Comparison of ENCODE assay signal across 1 cellular context in the genomic region with DNA sequence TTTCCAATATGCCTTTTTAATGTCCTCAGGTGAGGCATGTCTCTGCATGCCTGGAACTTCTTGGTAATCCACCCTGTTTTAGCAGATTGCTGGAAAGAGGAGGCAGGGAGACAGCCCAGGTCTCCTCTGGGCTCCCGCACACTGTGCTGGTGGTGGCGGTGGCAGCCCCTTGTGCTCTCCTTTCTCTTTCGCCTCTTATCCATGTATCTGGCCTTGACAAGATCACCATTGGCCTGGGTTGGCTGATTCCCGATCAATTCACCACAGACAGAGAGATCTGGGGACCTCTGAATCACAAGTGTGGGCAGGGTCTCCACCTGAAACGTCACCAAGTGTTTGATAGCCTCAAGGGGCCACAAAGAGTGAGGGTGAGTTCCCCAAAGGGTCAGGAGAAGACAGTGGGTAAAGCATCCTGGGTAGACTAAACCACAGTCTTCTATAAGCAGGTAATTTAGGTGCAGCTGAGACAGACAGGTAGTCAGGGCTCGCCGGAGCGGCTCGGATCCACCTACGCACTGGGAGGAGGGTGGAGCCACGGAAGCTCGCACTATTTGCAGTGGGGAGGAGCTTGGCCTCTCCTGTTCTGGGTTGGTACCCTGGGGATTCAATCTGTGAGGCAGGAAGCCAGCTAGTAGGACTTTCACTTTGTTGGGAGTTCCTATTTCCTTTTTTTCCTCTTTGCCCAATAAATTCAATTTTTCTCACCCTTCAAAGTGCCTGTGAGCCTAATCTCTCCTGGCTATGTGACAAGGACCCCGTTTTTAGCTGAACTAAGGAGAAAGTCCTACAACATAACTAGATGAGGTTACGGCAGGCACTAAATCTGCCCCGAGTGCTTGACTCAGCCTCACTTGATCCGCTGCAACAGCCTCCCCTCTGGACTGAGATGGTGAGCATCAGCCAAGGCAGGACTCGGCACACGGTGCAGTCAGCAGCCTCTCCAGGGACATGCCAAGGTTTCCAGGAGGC.
A peak's percentile ranks its signal among the peaks of the same experiment; 100 is the strongest.
TF ChIP-seq lines count a peak whose summit lies in the region.

No MANE protein-coding gene starts in this region.

TF ChIP-seq in HepG2, 621 proteins besides CTCF, POLR2A, EP300 and RAD21 (continued from another document and continues in another):
- TF ChIP-seq, protein P1, sequence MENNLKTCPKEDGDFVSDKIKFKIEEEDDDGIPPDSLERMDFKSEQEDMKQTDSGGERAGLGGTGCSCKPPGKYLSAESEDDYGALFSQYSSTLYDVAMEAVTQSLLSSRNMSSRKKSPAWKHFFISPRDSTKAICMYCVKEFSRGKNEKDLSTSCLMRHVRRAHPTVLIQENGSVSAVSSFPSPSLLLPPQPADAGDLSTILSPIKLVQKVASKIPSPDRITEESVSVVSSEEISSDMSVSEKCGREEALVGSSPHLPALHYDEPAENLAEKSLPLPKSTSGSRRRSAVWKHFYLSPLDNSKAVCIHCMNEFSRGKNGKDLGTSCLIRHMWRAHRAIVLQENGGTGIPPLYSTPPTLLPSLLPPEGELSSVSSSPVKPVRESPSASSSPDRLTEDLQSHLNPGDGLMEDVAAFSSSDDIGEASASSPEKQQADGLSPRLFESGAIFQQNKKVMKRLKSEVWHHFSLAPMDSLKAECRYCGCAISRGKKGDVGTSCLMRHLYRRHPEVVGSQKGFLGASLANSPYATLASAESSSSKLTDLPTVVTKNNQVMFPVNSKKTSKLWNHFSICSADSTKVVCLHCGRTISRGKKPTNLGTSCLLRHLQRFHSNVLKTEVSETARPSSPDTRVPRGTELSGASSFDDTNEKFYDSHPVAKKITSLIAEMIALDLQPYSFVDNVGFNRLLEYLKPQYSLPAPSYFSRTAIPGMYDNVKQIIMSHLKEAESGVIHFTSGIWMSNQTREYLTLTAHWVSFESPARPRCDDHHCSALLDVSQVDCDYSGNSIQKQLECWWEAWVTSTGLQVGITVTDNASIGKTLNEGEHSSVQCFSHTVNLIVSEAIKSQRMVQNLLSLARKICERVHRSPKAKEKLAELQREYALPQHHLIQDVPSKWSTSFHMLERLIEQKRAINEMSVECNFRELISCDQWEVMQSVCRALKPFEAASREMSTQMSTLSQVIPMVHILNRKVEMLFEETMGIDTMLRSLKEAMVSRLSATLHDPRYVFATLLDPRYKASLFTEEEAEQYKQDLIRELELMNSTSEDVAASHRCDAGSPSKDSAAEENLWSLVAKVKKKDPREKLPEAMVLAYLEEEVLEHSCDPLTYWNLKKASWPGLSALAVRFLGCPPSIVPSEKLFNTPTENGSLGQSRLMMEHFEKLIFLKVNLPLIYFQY (CRISPR knock-in tag; IDR thresholded peaks at IDR 0.05; ENCODE audit: borderline replicate concordance), result no peak
- TF ChIP-seq ZMYM4 (CRISPR knock-in tag; IDR thresholded peaks at IDR 0.05) (no peak), JDP2 (CRISPR knock-in tag; IDR thresholded peaks at IDR 0.05; ENCODE audit: borderline replicate concordance) (no peak), NFYB (CRISPR knock-in tag; IDR thresholded peaks at IDR 0.05) (peak; percentile 61), KDM6A (CRISPR knock-in tag; IDR thresholded peaks at IDR 0.05; ENCODE audit: low read depth) (no peak), CREB1 (IDR thresholded peaks at IDR 0.05) (0 out of 2 replicates have a peak, but pooled peaks have one; percentile 2), CREB1 (CRISPR knock-in tag; IDR thresholded peaks at IDR 0.05) (no peak), ZNF883 (CRISPR knock-in tag; IDR thresholded peaks at IDR 0.05; ENCODE audit: not compliant biosample characterization) (peak; percentile 37), ZNF235 (CRISPR knock-in tag; IDR thresholded peaks at IDR 0.05; ENCODE audit: borderline replicate concordance) (no peak), TGIF2 (CRISPR knock-in tag; IDR thresholded peaks at IDR 0.05) (no peak), ZNF746 (CRISPR knock-in tag; IDR thresholded peaks at IDR 0.05) (no peak), SRF (IDR thresholded peaks at IDR 0.05; ENCODE audit: low read depth, low read length) (no peak), TARDBP (CRISPR knock-in tag; IDR thresholded peaks at IDR 0.05) (no peak), ZNF180 (CRISPR knock-in tag; IDR thresholded peaks at IDR 0.05; ENCODE audit: borderline replicate concordance, low read depth) (no peak), MTF1 (CRISPR knock-in tag; IDR thresholded peaks at IDR 0.05) (no peak), TCF12 (IDR thresholded peaks at IDR 0.05) (no peak), TCF12 (CRISPR knock-in tag; IDR thresholded peaks at IDR 0.05) (no peak), SAP130 (CRISPR knock-in tag; IDR thresholded peaks at IDR 0.05; ENCODE audit: low read depth) (peak; percentile 36), ZNF431 (CRISPR knock-in tag; IDR thresholded peaks at IDR 0.05; ENCODE audit: borderline replicate concordance, low read depth) (no peak), SP4 (CRISPR knock-in tag; IDR thresholded peaks at IDR 0.05) (peak; percentile 29; the same call in 1 of the 2 replicates), ZNF10 (CRISPR knock-in tag; IDR thresholded peaks at IDR 0.05; ENCODE audit: borderline replicate concordance, low read depth) (no peak), CBX5 (CRISPR knock-in tag; IDR thresholded peaks at IDR 0.05; ENCODE audit: borderline replicate concordance) (no peak; the same call in 1 of the 2 replicates), TEAD2 (CRISPR knock-in tag; IDR thresholded peaks at IDR 0.05) (no peak), ZBTB7B (CRISPR knock-in tag; IDR thresholded peaks at IDR 0.05) (no peak), CAMTA2 (CRISPR knock-in tag; IDR thresholded peaks at IDR 0.05; ENCODE audit: borderline replicate concordance) (0 out of 2 replicates have a peak, but pooled peaks have one; percentile 42), HMGA1 (CRISPR knock-in tag; conservative IDR thresholded peaks at IDR 0.05) (no peak), ZNF781 (CRISPR knock-in tag; IDR thresholded peaks at IDR 0.05; ENCODE audit: borderline replicate concordance, not compliant biosample characterization) (no peak)
- TF ChIP-seq, protein P2, sequence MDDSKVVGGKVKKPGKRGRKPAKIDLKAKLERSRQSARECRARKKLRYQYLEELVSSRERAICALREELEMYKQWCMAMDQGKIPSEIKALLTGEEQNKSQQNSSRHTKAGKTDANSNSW (CRISPR knock-in tag; IDR thresholded peaks at IDR 0.05; ENCODE audit: borderline replicate concordance), result peak; percentile 69; the same call in 1 of the 2 replicates
- TF ChIP-seq, protein P3, sequence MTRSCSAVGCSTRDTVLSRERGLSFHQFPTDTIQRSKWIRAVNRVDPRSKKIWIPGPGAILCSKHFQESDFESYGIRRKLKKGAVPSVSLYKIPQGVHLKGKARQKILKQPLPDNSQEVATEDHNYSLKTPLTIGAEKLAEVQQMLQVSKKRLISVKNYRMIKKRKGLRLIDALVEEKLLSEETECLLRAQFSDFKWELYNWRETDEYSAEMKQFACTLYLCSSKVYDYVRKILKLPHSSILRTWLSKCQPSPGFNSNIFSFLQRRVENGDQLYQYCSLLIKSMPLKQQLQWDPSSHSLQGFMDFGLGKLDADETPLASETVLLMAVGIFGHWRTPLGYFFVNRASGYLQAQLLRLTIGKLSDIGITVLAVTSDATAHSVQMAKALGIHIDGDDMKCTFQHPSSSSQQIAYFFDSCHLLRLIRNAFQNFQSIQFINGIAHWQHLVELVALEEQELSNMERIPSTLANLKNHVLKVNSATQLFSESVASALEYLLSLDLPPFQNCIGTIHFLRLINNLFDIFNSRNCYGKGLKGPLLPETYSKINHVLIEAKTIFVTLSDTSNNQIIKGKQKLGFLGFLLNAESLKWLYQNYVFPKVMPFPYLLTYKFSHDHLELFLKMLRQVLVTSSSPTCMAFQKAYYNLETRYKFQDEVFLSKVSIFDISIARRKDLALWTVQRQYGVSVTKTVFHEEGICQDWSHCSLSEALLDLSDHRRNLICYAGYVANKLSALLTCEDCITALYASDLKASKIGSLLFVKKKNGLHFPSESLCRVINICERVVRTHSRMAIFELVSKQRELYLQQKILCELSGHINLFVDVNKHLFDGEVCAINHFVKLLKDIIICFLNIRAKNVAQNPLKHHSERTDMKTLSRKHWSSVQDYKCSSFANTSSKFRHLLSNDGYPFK (CRISPR knock-in tag; IDR thresholded peaks at IDR 0.05; ENCODE audit: borderline replicate concordance), result 0 out of 2 replicates have a peak, but pooled peaks have one; percentile 12
- TF ChIP-seq, protein P4, sequence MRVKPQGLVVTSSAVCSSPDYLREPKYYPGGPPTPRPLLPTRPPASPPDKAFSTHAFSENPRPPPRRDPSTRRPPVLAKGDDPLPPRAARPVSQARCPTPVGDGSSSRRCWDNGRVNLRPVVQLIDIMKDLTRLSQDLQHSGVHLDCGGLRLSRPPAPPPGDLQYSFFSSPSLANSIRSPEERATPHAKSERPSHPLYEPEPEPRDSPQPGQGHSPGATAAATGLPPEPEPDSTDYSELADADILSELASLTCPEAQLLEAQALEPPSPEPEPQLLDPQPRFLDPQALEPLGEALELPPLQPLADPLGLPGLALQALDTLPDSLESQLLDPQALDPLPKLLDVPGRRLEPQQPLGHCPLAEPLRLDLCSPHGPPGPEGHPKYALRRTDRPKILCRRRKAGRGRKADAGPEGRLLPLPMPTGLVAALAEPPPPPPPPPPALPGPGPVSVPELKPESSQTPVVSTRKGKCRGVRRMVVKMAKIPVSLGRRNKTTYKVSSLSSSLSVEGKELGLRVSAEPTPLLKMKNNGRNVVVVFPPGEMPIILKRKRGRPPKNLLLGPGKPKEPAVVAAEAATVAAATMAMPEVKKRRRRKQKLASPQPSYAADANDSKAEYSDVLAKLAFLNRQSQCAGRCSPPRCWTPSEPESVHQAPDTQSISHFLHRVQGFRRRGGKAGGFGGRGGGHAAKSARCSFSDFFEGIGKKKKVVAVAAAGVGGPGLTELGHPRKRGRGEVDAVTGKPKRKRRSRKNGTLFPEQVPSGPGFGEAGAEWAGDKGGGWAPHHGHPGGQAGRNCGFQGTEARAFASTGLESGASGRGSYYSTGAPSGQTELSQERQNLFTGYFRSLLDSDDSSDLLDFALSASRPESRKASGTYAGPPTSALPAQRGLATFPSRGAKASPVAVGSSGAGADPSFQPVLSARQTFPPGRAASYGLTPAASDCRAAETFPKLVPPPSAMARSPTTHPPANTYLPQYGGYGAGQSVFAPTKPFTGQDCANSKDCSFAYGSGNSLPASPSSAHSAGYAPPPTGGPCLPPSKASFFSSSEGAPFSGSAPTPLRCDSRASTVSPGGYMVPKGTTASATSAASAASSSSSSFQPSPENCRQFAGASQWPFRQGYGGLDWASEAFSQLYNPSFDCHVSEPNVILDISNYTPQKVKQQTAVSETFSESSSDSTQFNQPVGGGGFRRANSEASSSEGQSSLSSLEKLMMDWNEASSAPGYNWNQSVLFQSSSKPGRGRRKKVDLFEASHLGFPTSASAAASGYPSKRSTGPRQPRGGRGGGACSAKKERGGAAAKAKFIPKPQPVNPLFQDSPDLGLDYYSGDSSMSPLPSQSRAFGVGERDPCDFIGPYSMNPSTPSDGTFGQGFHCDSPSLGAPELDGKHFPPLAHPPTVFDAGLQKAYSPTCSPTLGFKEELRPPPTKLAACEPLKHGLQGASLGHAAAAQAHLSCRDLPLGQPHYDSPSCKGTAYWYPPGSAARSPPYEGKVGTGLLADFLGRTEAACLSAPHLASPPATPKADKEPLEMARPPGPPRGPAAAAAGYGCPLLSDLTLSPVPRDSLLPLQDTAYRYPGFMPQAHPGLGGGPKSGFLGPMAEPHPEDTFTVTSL (CRISPR knock-in tag; IDR thresholded peaks at IDR 0.05; ENCODE audit: borderline replicate concordance), result no peak
- TF ChIP-seq, protein P5, sequence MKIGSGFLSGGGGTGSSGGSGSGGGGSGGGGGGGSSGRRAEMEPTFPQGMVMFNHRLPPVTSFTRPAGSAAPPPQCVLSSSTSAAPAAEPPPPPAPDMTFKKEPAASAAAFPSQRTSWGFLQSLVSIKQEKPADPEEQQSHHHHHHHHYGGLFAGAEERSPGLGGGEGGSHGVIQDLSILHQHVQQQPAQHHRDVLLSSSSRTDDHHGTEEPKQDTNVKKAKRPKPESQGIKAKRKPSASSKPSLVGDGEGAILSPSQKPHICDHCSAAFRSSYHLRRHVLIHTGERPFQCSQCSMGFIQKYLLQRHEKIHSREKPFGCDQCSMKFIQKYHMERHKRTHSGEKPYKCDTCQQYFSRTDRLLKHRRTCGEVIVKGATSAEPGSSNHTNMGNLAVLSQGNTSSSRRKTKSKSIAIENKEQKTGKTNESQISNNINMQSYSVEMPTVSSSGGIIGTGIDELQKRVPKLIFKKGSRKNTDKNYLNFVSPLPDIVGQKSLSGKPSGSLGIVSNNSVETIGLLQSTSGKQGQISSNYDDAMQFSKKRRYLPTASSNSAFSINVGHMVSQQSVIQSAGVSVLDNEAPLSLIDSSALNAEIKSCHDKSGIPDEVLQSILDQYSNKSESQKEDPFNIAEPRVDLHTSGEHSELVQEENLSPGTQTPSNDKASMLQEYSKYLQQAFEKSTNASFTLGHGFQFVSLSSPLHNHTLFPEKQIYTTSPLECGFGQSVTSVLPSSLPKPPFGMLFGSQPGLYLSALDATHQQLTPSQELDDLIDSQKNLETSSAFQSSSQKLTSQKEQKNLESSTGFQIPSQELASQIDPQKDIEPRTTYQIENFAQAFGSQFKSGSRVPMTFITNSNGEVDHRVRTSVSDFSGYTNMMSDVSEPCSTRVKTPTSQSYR (CRISPR knock-in tag; IDR thresholded peaks at IDR 0.05; ENCODE audit: borderline replicate concordance), result no peak
- TF ChIP-seq, protein P6, sequence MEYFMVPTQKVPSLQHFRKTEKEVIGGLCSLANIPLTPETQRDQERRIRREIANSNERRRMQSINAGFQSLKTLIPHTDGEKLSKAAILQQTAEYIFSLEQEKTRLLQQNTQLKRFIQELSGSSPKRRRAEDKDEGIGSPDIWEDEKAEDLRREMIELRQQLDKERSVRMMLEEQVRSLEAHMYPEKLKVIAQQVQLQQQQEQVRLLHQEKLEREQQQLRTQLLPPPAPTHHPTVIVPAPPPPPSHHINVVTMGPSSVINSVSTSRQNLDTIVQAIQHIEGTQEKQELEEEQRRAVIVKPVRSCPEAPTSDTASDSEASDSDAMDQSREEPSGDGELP (IDR thresholded peaks at IDR 0.05; ENCODE audit: borderline replicate concordance, low read depth), result 0 out of 2 replicates have a peak, but pooled peaks have one; percentile 10
- TF ChIP-seq, protein P7, sequence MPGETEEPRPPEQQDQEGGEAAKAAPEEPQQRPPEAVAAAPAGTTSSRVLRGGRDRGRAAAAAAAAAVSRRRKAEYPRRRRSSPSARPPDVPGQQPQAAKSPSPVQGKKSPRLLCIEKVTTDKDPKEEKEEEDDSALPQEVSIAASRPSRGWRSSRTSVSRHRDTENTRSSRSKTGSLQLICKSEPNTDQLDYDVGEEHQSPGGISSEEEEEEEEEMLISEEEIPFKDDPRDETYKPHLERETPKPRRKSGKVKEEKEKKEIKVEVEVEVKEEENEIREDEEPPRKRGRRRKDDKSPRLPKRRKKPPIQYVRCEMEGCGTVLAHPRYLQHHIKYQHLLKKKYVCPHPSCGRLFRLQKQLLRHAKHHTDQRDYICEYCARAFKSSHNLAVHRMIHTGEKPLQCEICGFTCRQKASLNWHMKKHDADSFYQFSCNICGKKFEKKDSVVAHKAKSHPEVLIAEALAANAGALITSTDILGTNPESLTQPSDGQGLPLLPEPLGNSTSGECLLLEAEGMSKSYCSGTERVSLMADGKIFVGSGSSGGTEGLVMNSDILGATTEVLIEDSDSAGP (CRISPR knock-in tag; IDR thresholded peaks at IDR 0.05; ENCODE audit: borderline replicate concordance), result 0 out of 2 replicates have a peak, but pooled peaks have one; percentile 45
- TF ChIP-seq, protein P8, sequence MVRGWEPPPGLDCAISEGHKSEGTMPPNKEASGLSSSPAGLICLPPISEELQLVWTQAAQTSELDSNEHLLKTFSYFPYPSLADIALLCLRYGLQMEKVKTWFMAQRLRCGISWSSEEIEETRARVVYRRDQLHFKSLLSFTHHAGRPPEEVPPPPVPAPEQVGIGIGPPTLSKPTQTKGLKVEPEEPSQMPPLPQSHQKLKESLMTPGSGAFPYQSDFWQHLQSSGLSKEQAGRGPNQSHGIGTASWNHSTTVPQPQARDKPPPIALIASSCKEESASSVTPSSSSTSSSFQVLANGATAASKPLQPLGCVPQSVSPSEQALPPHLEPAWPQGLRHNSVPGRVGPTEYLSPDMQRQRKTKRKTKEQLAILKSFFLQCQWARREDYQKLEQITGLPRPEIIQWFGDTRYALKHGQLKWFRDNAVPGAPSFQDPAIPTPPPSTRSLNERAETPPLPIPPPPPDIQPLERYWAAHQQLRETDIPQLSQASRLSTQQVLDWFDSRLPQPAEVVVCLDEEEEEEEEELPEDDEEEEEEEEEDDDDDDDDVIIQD (CRISPR knock-in tag; IDR thresholded peaks at IDR 0.05; ENCODE audit: low read depth), result peak; percentile 33; the same call in 1 of the 2 replicates
